In genomic region chr6:150046943-150047342, GRCh38 we compare ENCODE assay signal across 22 cellular contexts. TPM values are rescaled to one million over a fixed set of nuclear protein-coding genes. Genes with fewer than 3 reads are reported as not detected.
DNase-seq lines count a peak whose midpoint lies in the region; ATAC-seq, FAIRE-seq and TF ChIP-seq lines count a peak whose summit lies in the region.
"Had no signal": no experiment of that assay in that cellular context is flagged by ENCODE, and none has a peak within 500 bp of the region (broad histone marks: within the 10 kb centered on the region; RNA-seq: fewer than 3 reads in every experiment).

No MANE protein-coding gene starts in this region.

- peaks cover 47 to 60% of the 10 kb centered on the region in 2 experiments for H3K27me3 ChIP-seq in K562 (ENCODE audit: control insufficient read depth in 2 of 2, insufficient read depth in 2 of 2, low read length in 2 of 2)
- H3K27me3 ChIP-seq in mesendoderm (ENCODE audit: insufficient read depth, low read length, poor library complexity): no peaks in the 10 kb centered on the region
- H3K27me3 ChIP-seq: BLaER1 had no signal

- H3K4ac ChIP-seq in mesendoderm (ENCODE audit: low read depth, low read length): no peak overlapping the region

- H2BK5ac ChIP-seq in mesendoderm (ENCODE audit: low read length): no peak overlapping the region

- intact Hi-C loops in K562 (cut with micrococcal nuclease): no loop called here

- no peaks in the 10 kb centered on the region for H3K9me3 Mint-ChIP-seq in chondrocyte (ENCODE audit: low read depth)
- H3K9me3 Mint-ChIP-seq: CD14-positive monocyte; CD4-positive, alpha-beta memory T cell; HFFc6 had no signal

- H3K56ac ChIP-seq in mesendoderm (ENCODE audit: low read length): no peak overlapping the region

- no peak overlapping the region for H3K4me2 ChIP-seq in K562 (ENCODE audit: insufficient read depth, low read length)
- no peak overlapping the region for H3K4me2 ChIP-seq in mesendoderm (ENCODE audit: low read length)
- H3K4me2 ChIP-seq: BLaER1 had no signal

- H3K9ac ChIP-seq in K562 (ENCODE audit: insufficient read depth in 1 of 2, low read depth in 2 of 2, low read length in 2 of 2) (no peak overlapping the region), mesendoderm (ENCODE audit: low read length) (no peak overlapping the region)
- H3K9ac ChIP-seq: BLaER1, GM23248 had no signal

- H3K4me3 ChIP-seq in K562: no peak overlapping the region
- no peak overlapping the region for H3K4me3 ChIP-seq in mesendoderm (ENCODE audit: low read length)
- H3K4me3 ChIP-seq: BLaER1, GM12878, GM23248, HAP-1 had no signal

- H3K4me3 Mint-ChIP-seq in chondrocyte (ENCODE audit: unreplicated experiment): no peak overlapping the region
- H3K4me3 Mint-ChIP-seq: CD14-positive monocyte; CD4-positive, alpha-beta memory T cell; HFFc6 had no signal

- no peak for TF ChIP-seq RAD21 in K562 (CRISPR knock-in tag; conservative IDR thresholded peaks at IDR 0.05 in 1 of 2, IDR thresholded peaks at IDR 0.05 in 1 of 2)

- H3K4me1 Mint-ChIP-seq in chondrocyte (ENCODE audit: low read depth): no peaks in the 10 kb centered on the region
- H3K4me1 Mint-ChIP-seq: CD14-positive monocyte had no signal

- 0% methylated on average over 1 of the region's 1 CpG for WGBS in K562 (ENCODE audit: insufficient coverage, low coverage, missing lambda C conversion rate)
- no CpG with 5 or more reads among the region's 1 CpG for WGBS in mesendoderm (ENCODE audit: extremely low coverage, insufficient coverage, low lambda C conversion rate)

- no peak overlapping the region for H2AK5ac ChIP-seq in mesendoderm (ENCODE audit: low read length)

- no peak for TF ChIP-seq POLR2A in K562 (conservative IDR thresholded peaks at IDR 0.05)

- TF ChIP-seq EP300 in K562 (IDR thresholded peaks at IDR 0.05; ENCODE audit: low read length): no peak

- no peak overlapping the region for H4K5ac ChIP-seq in mesendoderm (ENCODE audit: low read length)

- no peak overlapping the region for H3K27ac ChIP-seq in K562 (ENCODE audit: extremely low read depth, low read depth, low read length)
- no peak overlapping the region for H3K27ac ChIP-seq in mesendoderm (ENCODE audit: low read depth, low read length)
- H3K27ac ChIP-seq: BLaER1, GM23248 had no signal

- no peaks in the 10 kb centered on the region for H3K79me2 ChIP-seq in K562 (ENCODE audit: control insufficient read depth, insufficient read depth, low read length)
- H3K79me2 ChIP-seq in mesendoderm (ENCODE audit: control insufficient read depth, insufficient read depth, low read length): no peaks in the 10 kb centered on the region

- H3K9me1 ChIP-seq in K562 (ENCODE audit: control insufficient read depth, insufficient read depth, low read length): peaks cover 3% of the 10 kb centered on the region

- H3K27ac Mint-ChIP-seq in chondrocyte (ENCODE audit: unreplicated experiment): no peak overlapping the region
- H3K27ac Mint-ChIP-seq: CD14-positive monocyte; CD4-positive, alpha-beta memory T cell; HFFc6 had no signal

- H3K23ac ChIP-seq in mesendoderm (ENCODE audit: low read length): no peak overlapping the region

- H3K4me1 ChIP-seq in K562 (replicated peaks in 1 of 2; ENCODE audit: control insufficient read depth in 2 of 2, insufficient read depth in 2 of 2, low read length in 2 of 2): no peaks in the 10 kb centered on the region
- no peaks in the 10 kb centered on the region for H3K4me1 ChIP-seq in mesendoderm (ENCODE audit: control insufficient read depth, low read depth, low read length)
- H3K4me1 ChIP-seq: HAP-1 had no signal

- H3K9me3 ChIP-seq in K562 (replicated peaks; ENCODE audit: control insufficient read depth, insufficient read depth, low read depth, low read length): no peaks in the 10 kb centered on the region
- H3K9me3 ChIP-seq: BLaER1, HAP-1 had no signal

- H4K20me1 ChIP-seq in K562 (replicated peaks; ENCODE audit: control insufficient read depth, insufficient read depth, low read length): peaks cover 3% of the 10 kb centered on the region; the same call in 1 of the 2 replicates
- H4K20me1 ChIP-seq: BLaER1 had no signal

- H3K27me3 Mint-ChIP-seq in chondrocyte (ENCODE audit: low read depth): peaks cover 25% of the 10 kb centered on the region

- no peak overlapping the region for H2AFZ ChIP-seq in K562 (ENCODE audit: low read depth, low read length)
- H2AFZ ChIP-seq: GM23248 had no signal

- CTCF ChIA-PET in K562 (lab: Yijun Ruan, JAX; ENCODE audit: low intra/inter-chr PET ratio): no interaction called here

- ATAC-seq in K562 (no peak; the same call in 1 of the 3 replicates), HG02798 (IDR thresholded peaks at IDR 0.05; ENCODE audit: poor library complexity, unreplicated experiment) (no peak)
- ATAC-seq: GM12878 had no signal

- POLR2A ChIA-PET in K562 (lab: Yijun Ruan, JAX): interaction anchor here (0.5 to 0.6 kb wide), 2 partner anchors 76 to 523 kb away, joined by 3 to 4 read pairs; no protein-coding TSS in a partner anchor

- no peak for FAIRE-seq in K562 (lab: Jason Lieb, UNC)
- FAIRE-seq: GM12878 had no signal

- no peak overlapping the region for H3K18ac ChIP-seq in mesendoderm (ENCODE audit: low read length)

- BruUV-seq in K562 (replicated peaks; lab: Mats Ljungman, UMichigan): no TSS peak

- TF ChIP-seq CTCF in K562 (IDR thresholded peaks at IDR 0.05 in 2 of 3, conservative IDR thresholded peaks at IDR 0.05 in 1 of 3; ENCODE audit: insufficient read depth in 2 of 3, low read depth in 1 of 3, low read length in 3 of 3): no peak
- no peak for TF ChIP-seq CTCF in chondrocyte (IDR thresholded peaks at IDR 0.05)

- no peaks in the 10 kb centered on the region for H3K79me1 ChIP-seq in mesendoderm (ENCODE audit: low read length)

- in situ Hi-C loops in K562 (cut with MboI): no loop called here

- H3K36me3 ChIP-seq in K562 (ENCODE audit: control insufficient read depth, insufficient read depth, low read length): no peaks in the 10 kb centered on the region
- no peaks in the 10 kb centered on the region for H3K36me3 ChIP-seq in mesendoderm (ENCODE audit: control insufficient read depth, insufficient read depth, low read length)
- H3K36me3 ChIP-seq: BLaER1, HAP-1 had no signal

- H3K36me3 Mint-ChIP-seq in chondrocyte (ENCODE audit: low read depth): no peaks in the 10 kb centered on the region
- H3K36me3 Mint-ChIP-seq: CD14-positive monocyte; CD4-positive, alpha-beta memory T cell had no signal

- no peak overlapping the region for H2BK15ac ChIP-seq in mesendoderm (replicated peaks; ENCODE audit: low read depth)

- no peak overlapping the region for H4K8ac ChIP-seq in mesendoderm (ENCODE audit: low read depth, low read length)

- DNase-seq in activated effector memory CD4-positive, alpha-beta T cell treated with anti-CD3 and anti-CD28 coated beads, Interleukin-2, amount 50 U/mL, for 16 hours: peak; percentile 12
- no peak for DNase-seq in activated effector memory CD4-positive, alpha-beta T cell treated with Interleukin-2 at 50 U/mL for 16 hours
- peak in 1 of 4 experiments; percentile 11 for DNase-seq in K562 (ENCODE audit: extremely low read depth in 1 of 4, low spot score in 3 of 4)
- DNase-seq in mesendoderm: peak; percentile 16
- no peak for DNase-seq in foreskin melanocyte
- no peak for DNase-seq in chondrocyte (ENCODE audit: low spot score)
- DNase-seq: 8988T; CD4-positive, alpha-beta memory T cell; DMS153; DND-41; EL; GM23248; HFFc6 had no signal

- no peak overlapping the region for H2BK120ac ChIP-seq in mesendoderm (ENCODE audit: low read depth, low read length)

TF ChIP-seq in K562, 482 proteins besides CTCF, POLR2A, EP300 and RAD21:
- TF ChIP-seq KLF16 (IDR thresholded peaks at IDR 0.05): no peak
- peak; percentile 55; the same call in 1 of the 2 replicates for TF ChIP-seq FOSL1 (tag; conservative IDR thresholded peaks at IDR 0.05)

RNA-seq across cellular contexts. Expression of gene RAET1L, which starts 21.6 kb away (rescaled TPM):
- total RNA-seq in K562 (2011; cell fraction: chromatin; rRNA removed; ENCODE audit: low replicate concordance): not detected in 2 replicates
- not detected in 2 replicates for total RNA-seq in K562 (2011; cell fraction: nucleolus; rRNA removed)
- total RNA-seq in K562 (2011; cell fraction: nucleoplasm; rRNA removed): not detected in 2 replicates
- not detected in 2 replicates for total RNA-seq in K562 (2014; rRNA removed)
- not detected in 2 replicates for total RNA-seq in K562 (2014; rRNA removed; fragmentation: Illumina TruSeq; extraction: Trizol)
- not detected in 2 replicates for total RNA-seq in K562 (2015; rRNA removed; fragmentation: Illumina TruSeq; extraction: Trizol)
- total RNA-seq in K562 (2021): not detected in 2 replicates
- polyA plus RNA-seq in K562 (2011; rRNA removed): not detected in 2 replicates
- polyA plus RNA-seq in K562 (2011; cell fraction: cytosol; rRNA removed): not detected in 2 replicates
- polyA plus RNA-seq in K562 (2011; cell fraction: nucleus; rRNA removed): not detected in 2 replicates
- not detected in 2 replicates for polyA plus RNA-seq in K562 (2012)
- not detected in 2 replicates for polyA plus RNA-seq in K562 (2014; fragmentation: Illumina TruSeq; extraction: Trizol)
- not detected for polyA plus RNA-seq in K562 (2014; fragmentation: Nextera tagmentation; extraction: Ambion mirVana)
- polyA plus RNA-seq in K562 (2014; rRNA removed): not detected in 2 replicates
- polyA minus RNA-seq in K562 (2011; rRNA and poly(A)+ RNA removed): not detected in 2 replicates
- not detected in 2 replicates for polyA minus RNA-seq in K562 (2011; cell fraction: cytosol; rRNA and poly(A)+ RNA removed)
- polyA minus RNA-seq in K562 (2011; cell fraction: nucleus; rRNA and poly(A)+ RNA removed): not detected in 2 replicates
- not detected for polyA plus RNA-seq in mesendoderm (2013, experiment 1 of 2)
- polyA plus RNA-seq in mesendoderm (2013, experiment 2 of 2): not detected
- total RNA-seq in chondrocyte: not detected in 3 replicates
- total RNA-seq: A673; CD4-positive, alpha-beta memory T cell; G401; GM12878; GM23248; H4; HFFc6 had no signal
- polyA plus RNA-seq: AG04450; CD14-positive monocyte; CD4-positive, alpha-beta memory T cell; GM12878; GM23248 had no signal

RNA-seq across cellular contexts. Expression of gene ULBP3, which starts 22.0 kb away (rescaled TPM):
- total RNA-seq in K562 (2011; cell fraction: chromatin; rRNA removed; ENCODE audit: low replicate concordance): not detected in 2 replicates
- total RNA-seq in K562 (2011; cell fraction: nucleolus; rRNA removed): not detected in 2 replicates
- total RNA-seq in K562 (2011; cell fraction: nucleoplasm; rRNA removed): not detected in 2 replicates
- total RNA-seq in K562 (2014; rRNA removed): 0.57 TPM in 1 of 2 replicates, not detected in the other
- not detected in 2 replicates for total RNA-seq in K562 (2014; rRNA removed; fragmentation: Illumina TruSeq; extraction: Trizol)
- total RNA-seq in K562 (2015; rRNA removed; fragmentation: Illumina TruSeq; extraction: Trizol): 0.23 TPM in 1 of 2 replicates, not detected in the other
- total RNA-seq in K562 (2021): 0.38 TPM in 1 of 2 replicates, not detected in the other
- polyA plus RNA-seq in K562 (2011; rRNA removed): 0.25 TPM in 1 of 2 replicates, not detected in the other
- polyA plus RNA-seq in K562 (2011; cell fraction: cytosol; rRNA removed): not detected in 2 replicates
- not detected in 2 replicates for polyA plus RNA-seq in K562 (2011; cell fraction: nucleus; rRNA removed)
- polyA plus RNA-seq in K562 (2012): 0.12 and 0.14 TPM in 2 replicates
- not detected in 2 replicates for polyA plus RNA-seq in K562 (2014; fragmentation: Illumina TruSeq; extraction: Trizol)
- not detected for polyA plus RNA-seq in K562 (2014; fragmentation: Nextera tagmentation; extraction: Ambion mirVana)
- 0.33 TPM in 1 of 2 replicates, not detected in the other for polyA plus RNA-seq in K562 (2014; rRNA removed)
- polyA minus RNA-seq in K562 (2011; rRNA and poly(A)+ RNA removed): 0.53 TPM in 1 of 2 replicates, not detected in the other
- not detected in 2 replicates for polyA minus RNA-seq in K562 (2011; cell fraction: cytosol; rRNA and poly(A)+ RNA removed)
- polyA minus RNA-seq in K562 (2011; cell fraction: nucleus; rRNA and poly(A)+ RNA removed): not detected in 2 replicates
- polyA plus RNA-seq in mesendoderm (2013, experiment 1 of 2): 4.1 TPM
- polyA plus RNA-seq in mesendoderm (2013, experiment 2 of 2): 4.0 TPM
- 5.0 to 6.1 TPM (median 5.1 TPM) in 3 replicates for total RNA-seq in chondrocyte
- total RNA-seq: GM12878 had no signal
- polyA plus RNA-seq: CD14-positive monocyte had no signal

Comparison
In these comparisons a context has a peak if more than half of its experiments do, and no peak if none do; other contexts are left out.
1. DNase-seq: peak in activated effector memory CD4-positive, alpha-beta T cell treated with anti-CD3 and anti-CD28 coated beads, Interleukin-2, amount 50 U/mL, for 16 hours (single experiment) and mesendoderm (single experiment); none in activated effector memory CD4-positive, alpha-beta T cell treated with Interleukin-2 at 50 U/mL for 16 hours (single experiment), foreskin melanocyte (single experiment) and chondrocyte (single experiment).